ENCODE assay signal across 16 cellular contexts in the genomic region with DNA sequence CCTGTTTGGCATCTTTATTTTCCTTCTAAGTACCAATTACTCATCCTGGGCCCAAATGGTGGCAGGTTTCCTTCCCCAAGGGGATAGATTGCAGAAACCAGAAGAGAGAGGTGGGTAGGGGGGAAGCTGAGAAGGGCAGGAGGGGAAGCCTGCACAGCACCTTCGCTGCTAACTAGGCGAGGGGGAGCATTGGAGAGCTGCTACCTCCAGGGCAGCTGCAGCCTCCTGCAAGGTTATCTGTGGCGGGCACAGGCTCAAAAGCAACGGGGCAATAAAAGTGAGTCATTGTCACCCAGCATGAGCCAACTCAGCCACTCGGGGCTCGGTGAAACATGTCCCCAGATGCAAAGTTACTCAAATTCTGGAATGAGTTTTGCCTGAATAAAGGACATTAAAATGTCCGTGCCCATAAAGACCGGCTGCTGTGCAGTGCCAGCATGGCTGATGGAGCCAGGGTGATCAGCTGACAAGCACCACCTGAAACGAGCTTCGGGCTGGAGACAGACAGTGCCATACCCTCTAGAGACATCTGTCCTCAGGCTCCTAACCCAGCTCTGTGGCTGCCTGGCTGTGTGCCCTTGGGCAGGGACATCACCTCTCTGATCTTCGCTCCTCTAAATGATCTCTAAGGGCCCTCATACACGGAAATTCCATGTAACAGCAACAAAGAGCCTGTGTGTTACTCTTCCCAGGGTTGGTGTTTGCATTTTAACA.
A peak's percentile ranks its signal among the peaks of the same experiment; 100 is the strongest.
DNase-seq lines count a peak whose midpoint lies in the region; ATAC-seq and TF ChIP-seq lines count a peak whose summit lies in the region.
"Had no signal": no experiment of that assay in that cellular context is flagged by ENCODE, and none has a peak within 500 bp of the region (broad histone marks: within the 10 kb centered on the region; RNA-seq: fewer than 3 reads in every experiment).

No MANE protein-coding gene starts in this region.

- H3K9me3 ChIP-seq in HCT116 (ENCODE audit: control insufficient read depth in 1 of 2, insufficient read depth in 1 of 2, low read depth in 1 of 2, low read length in 2 of 2) = no peaks in the 10 kb centered on the region
- no peaks in the 10 kb centered on the region for H3K9me3 ChIP-seq in PC-3 (ENCODE audit: low read length)
- H3K9me3 ChIP-seq in hepatocyte (ENCODE audit: low read depth) = no peaks in the 10 kb centered on the region
- H3K9me3 ChIP-seq: SK-N-SH had no signal

- H3K27ac Mint-ChIP-seq in stimulated activated memory B cell treated with anti-CD40 and anti-IgM and Interleukin-4, amounts not matched to agents 10 μg/mL and 1 μg/mL and 100 μg/mL, for 72 hours = no peak overlapping the region
- no peak overlapping the region for H3K27ac Mint-ChIP-seq in Calu3 (ENCODE audit: unreplicated experiment)
- H3K27ac Mint-ChIP-seq: CD4-positive, CD25-positive, alpha-beta regulatory T cell had no signal

- BruUV-seq in HCT116 (replicated peaks; lab: Mats Ljungman, UMichigan) (no TSS peak), PC-3 (replicated peaks; lab: Mats Ljungman, UMichigan) (no TSS peak), Calu3 (replicated peaks; lab: Mats Ljungman, UMichigan) (no TSS peak)

- TF ChIP-seq POLR2A in HCT116 (IDR thresholded peaks at IDR 0.05; ENCODE audit: borderline replicate concordance, extremely low read depth, insufficient read depth, insufficient read length) = no peak

- H3K9me2 ChIP-seq in HCT116 (ENCODE audit: insufficient read depth) (no peaks in the 10 kb centered on the region), PC-3 (replicated peaks; ENCODE audit: low read length) (no peaks in the 10 kb centered on the region), hepatocyte (replicated peaks; ENCODE audit: insufficient read depth) (no peaks in the 10 kb centered on the region)
- H3K9me2 ChIP-seq: SK-N-SH had no signal

- no peaks in the 10 kb centered on the region for H3K36me3 ChIP-seq in HCT116 (ENCODE audit: control insufficient read depth in 1 of 2, insufficient read depth in 2 of 2, low read length in 2 of 2)
- H3K36me3 ChIP-seq in PC-3 (ENCODE audit: low read depth, low read length) = no peaks in the 10 kb centered on the region
- H3K36me3 ChIP-seq in hepatocyte (replicated peaks; ENCODE audit: insufficient read depth, low read depth) = no peaks in the 10 kb centered on the region

- H4K20me1 ChIP-seq in HCT116 (ENCODE audit: insufficient read depth) (no peaks in the 10 kb centered on the region), PC-3 (ENCODE audit: low read length) (no peaks in the 10 kb centered on the region), hepatocyte (ENCODE audit: insufficient read depth, poor library complexity, severe bottlenecking) (no peaks in the 10 kb centered on the region)

- RAD21 ChIA-PET in HCT116 (lab: Charles Lee; ENCODE audit: low non-redundant PET in 1 of 2, low total read pairs in 2 of 2, uncharacterized antibody in 2 of 2, unreplicated experiment in 2 of 2) = no interaction called here

- no peak for TF ChIP-seq RAD21 in HCT116 (IDR thresholded peaks at IDR 0.05; ENCODE audit: low read depth)

- H3K4me3 Mint-ChIP-seq in stimulated activated memory B cell treated with anti-CD40 and anti-IgM and Interleukin-4, amounts not matched to agents 10 μg/mL and 1 μg/mL and 100 μg/mL, for 72 hours = no peak overlapping the region
- H3K4me3 Mint-ChIP-seq in Calu3 (ENCODE audit: low read depth, unreplicated experiment) = no peak overlapping the region
- H3K4me3 Mint-ChIP-seq: CD4-positive, CD25-positive, alpha-beta regulatory T cell had no signal

- CTCF ChIA-PET in HCT116 (lab: Charles Lee) (interaction anchor here (0.9 kb wide), 1 partner anchor 668 kb away, joined by 3 read pairs; no protein-coding TSS in a partner anchor), PC-3 (lab: Charles Lee) (no interaction called here), Calu3 (lab: Charles Lee) (interaction anchor here (0.6 kb wide), 1 partner anchor 330 kb away, joined by 3 read pairs; the partner anchor contains the start of gene EMP2)

- H2AFZ ChIP-seq in HCT116 (ENCODE audit: low read depth, low read length, poor library complexity, severe bottlenecking) (peak overlapping the region; percentile 72), PC-3 (ENCODE audit: low read length) (no peak overlapping the region), hepatocyte (no peak overlapping the region)
- H2AFZ ChIP-seq: PC-9 had no signal

- peaks cover 11% of the 10 kb centered on the region for H3K4me1 Mint-ChIP-seq in stimulated activated memory B cell treated with anti-CD40 and anti-IgM and Interleukin-4, amounts not matched to agents 10 μg/mL and 1 μg/mL and 100 μg/mL, for 72 hours
- H3K4me1 Mint-ChIP-seq in Calu3 (ENCODE audit: low read depth, unreplicated experiment) = peaks cover under 1% of the 10 kb centered on the region
- H3K4me1 Mint-ChIP-seq: CD4-positive, CD25-positive, alpha-beta regulatory T cell had no signal

- intact Hi-C loops in HCT116 (cut with micrococcal nuclease) = no loop called here
- intact Hi-C loops in PC-3 (cut with micrococcal nuclease) = no loop called here
- intact Hi-C loops in Calu3 (cut with micrococcal nuclease; ENCODE audit: unreplicated experiment) = no loop called here

- H3K27me3 ChIP-seq in HCT116 (ENCODE audit: insufficient read depth, low read length) = no peaks in the 10 kb centered on the region
- H3K27me3 ChIP-seq in PC-3 (ENCODE audit: low read length) = peaks cover 12% of the 10 kb centered on the region; the same call in 1 of the 2 replicates
- H3K27me3 ChIP-seq in hepatocyte = no peaks in the 10 kb centered on the region

- ATAC-seq in HCT116 (peak; percentile 91), PC-3 (no peak)
- peak; percentile 72 for ATAC-seq in stimulated activated memory B cell treated with anti-CD40 and anti-IgM and Interleukin-4, amounts not matched to agents 10 μg/mL and 1 μg/mL and 100 μg/mL, for 72 hours

- no peak for TF ChIP-seq CTCF in HCT116 (IDR thresholded peaks at IDR 0.05 in 2 of 3, conservative IDR thresholded peaks at IDR 0.05 in 1 of 3; ENCODE audit: borderline replicate concordance in 1 of 3, insufficient read depth in 1 of 3, low read depth in 2 of 3, low read length in 2 of 3)
- TF ChIP-seq CTCF in PC-3 (conservative IDR thresholded peaks at IDR 0.05; ENCODE audit: low read depth, low read length) = no peak
- TF ChIP-seq CTCF in hepatocyte (IDR thresholded peaks at IDR 0.05; ENCODE audit: poor library complexity) = no peak
- TF ChIP-seq CTCF in Calu3 (IDR thresholded peaks at IDR 0.05; ENCODE audit: unreplicated experiment) = no peak

- H3K9me3 Mint-ChIP-seq in stimulated activated memory B cell treated with anti-CD40 and anti-IgM and Interleukin-4, amounts not matched to agents 10 μg/mL and 1 μg/mL and 100 μg/mL, for 72 hours = no peaks in the 10 kb centered on the region
- no peaks in the 10 kb centered on the region for H3K9me3 Mint-ChIP-seq in Calu3 (ENCODE audit: low read depth, unreplicated experiment)
- H3K9me3 Mint-ChIP-seq: CD4-positive, CD25-positive, alpha-beta regulatory T cell had no signal

- H3K9ac ChIP-seq in HCT116 (ENCODE audit: low read length) (no peak overlapping the region), PC-3 (ENCODE audit: low read length) (no peak overlapping the region)
- H3K9ac ChIP-seq: SK-N-SH had no signal

- no peak overlapping the region for H3K27ac ChIP-seq in HCT116 (ENCODE audit: low read depth, low read length)
- H3K27ac ChIP-seq in PC-3 (ENCODE audit: low read length) = no peak overlapping the region
- peak overlapping the region; percentile 16 for H3K27ac ChIP-seq in hepatocyte
- H3K27ac ChIP-seq: PC-9 had no signal

- 38% methylated on average over 12 of the region's 12 CpGs for WGBS in hepatocyte (ENCODE audit: low lambda C conversion rate, missing lambda C conversion rate)

- no peaks in the 10 kb centered on the region for H3K36me3 Mint-ChIP-seq in stimulated activated memory B cell treated with anti-CD40 and anti-IgM and Interleukin-4, amounts not matched to agents 10 μg/mL and 1 μg/mL and 100 μg/mL, for 72 hours
- H3K36me3 Mint-ChIP-seq in Calu3 (ENCODE audit: insufficient read depth, unreplicated experiment) = no peaks in the 10 kb centered on the region
- H3K36me3 Mint-ChIP-seq: CD4-positive, CD25-positive, alpha-beta regulatory T cell had no signal

- H3K4me3 ChIP-seq in HCT116 (replicated peaks in 1 of 2; ENCODE audit: low read depth in 1 of 2, low read length in 2 of 2) (peak overlapping the region in 1 of 2 experiments; percentile 11; a peak in 1 of 4 replicates), PC-3 (ENCODE audit: low read length) (no peak overlapping the region), hepatocyte (no peak overlapping the region)
- H3K4me3 ChIP-seq: PC-9 had no signal

- POLR2A ChIA-PET in HCT116 (lab: Charles Lee) (no interaction called here), PC-3 (lab: Charles Lee; ENCODE audit: unreplicated experiment) (no interaction called here)

- no peaks in the 10 kb centered on the region for H3K79me2 ChIP-seq in HCT116 (ENCODE audit: insufficient read depth, low read length)
- no peaks in the 10 kb centered on the region for H3K79me2 ChIP-seq in PC-3 (ENCODE audit: low read length)
- no peaks in the 10 kb centered on the region for H3K79me2 ChIP-seq in hepatocyte

- no peaks in the 10 kb centered on the region for H3F3A ChIP-seq in PC-3 (ENCODE audit: low read length, unreplicated experiment)

- H3K4me1 ChIP-seq in HCT116 (ENCODE audit: control insufficient read depth in 1 of 2, insufficient read depth in 2 of 2, low read length in 2 of 2) (peaks cover 6 to 13% of the 10 kb centered on the region in 2 experiments; a peak in 2 of 4 replicates), PC-3 (ENCODE audit: insufficient read depth, low read length) (no peaks in the 10 kb centered on the region), hepatocyte (ENCODE audit: insufficient read depth) (no peaks in the 10 kb centered on the region)

- DNase-seq in HCT116 (ENCODE audit: low read depth, low spot score) (peak; percentile 7), PC-3 (peak; percentile 5), hepatocyte (ENCODE audit: low spot score) (peak; percentile 68), dermis blood vessel endothelial cell (no peak), Calu3 (no peak), glomerular visceral epithelial cell (ENCODE audit: extremely low spot score) (no peak)
- DNase-seq: CD4-positive, CD25-positive, alpha-beta regulatory T cell; H7; NCI-H1048; NCI-H146; NCI-H2081 treated with DMSO at 0.1 percent for 48 hours; NCI-H226; NCI-H526 treated with DMSO at 0.1 percent for 48 hours; PC-9; SK-N-SH had no signal

- H3K4me2 ChIP-seq in HCT116 (ENCODE audit: low read length) = peak overlapping the region; percentile 60
- no peak overlapping the region for H3K4me2 ChIP-seq in PC-3 (ENCODE audit: low read length)
- peak overlapping the region; percentile 32 for H3K4me2 ChIP-seq in hepatocyte
- H3K4me2 ChIP-seq: PC-9, SK-N-SH had no signal

- peaks cover 16% of the 10 kb centered on the region for H3K27me3 Mint-ChIP-seq in stimulated activated memory B cell treated with anti-CD40 and anti-IgM and Interleukin-4, amounts not matched to agents 10 μg/mL and 1 μg/mL and 100 μg/mL, for 72 hours
- peaks cover 14% of the 10 kb centered on the region for H3K27me3 Mint-ChIP-seq in Calu3 (ENCODE audit: unreplicated experiment)

Comparison
In these comparisons a context has a peak if more than half of its experiments do, and no peak if none do; other contexts are left out.
1. DNase-seq: peak in HCT116 (single experiment), PC-3 (single experiment) and hepatocyte (single experiment); none in dermis blood vessel endothelial cell (single experiment), Calu3 (single experiment) and glomerular visceral epithelial cell (single experiment).